8 cellular contexts compared by ENCODE assay signal in genomic region chr10:69360485-69361302, GRCh38. TPM values are rescaled to one million over a fixed set of nuclear protein-coding genes. Genes with fewer than 3 reads are reported as not detected.
DNase-seq lines count a peak whose midpoint lies in the region; ATAC-seq and TF ChIP-seq lines count a peak whose summit lies in the region.

No MANE protein-coding gene starts in this region.

- H3K4me1 Mint-ChIP-seq in CD8-positive, alpha-beta T cell (ENCODE audit: low read depth) = peaks cover 59% of the 10 kb centered on the region

- intact Hi-C loops in CD8-positive, alpha-beta T cell (cut with DNase I, micrococcal nuclease) = loop anchor here in 1 of 2 experiments (5.0 kb wide), 1 partner anchor 43 kb away; no protein-coding TSS in a partner anchor

- no peaks in the 10 kb centered on the region for H3K9me3 Mint-ChIP-seq in CD8-positive, alpha-beta T cell

- peak overlapping the region; percentile 37 for H3K4me2 ChIP-seq in osteoblast (ENCODE audit: insufficient read depth, low read length)

- POLR2A ChIA-PET in CD8-positive, alpha-beta T cell (lab: Charles Lee) = interaction anchor here (1.1 kb wide), 1 partner anchor 43 kb away, joined by 3 read pairs; no protein-coding TSS in a partner anchor

- ATAC-seq in CD8-positive, alpha-beta T cell = no peak

- H3K4me1 ChIP-seq in CD8-positive, alpha-beta T cell (ENCODE audit: insufficient read depth, low read length) = peaks cover 47% of the 10 kb centered on the region
- H3K4me1 ChIP-seq in esophagus (ENCODE audit: control insufficient read depth in 2 of 2, insufficient read depth in 2 of 2, low read length in 1 of 2) = peaks cover 15 to 31% of the 10 kb centered on the region in 2 donors
- H3K4me1 ChIP-seq in osteoblast (ENCODE audit: insufficient read depth, low read length) = peaks cover 47% of the 10 kb centered on the region

- peaks cover 26% of the 10 kb centered on the region for H4K20me1 ChIP-seq in osteoblast (ENCODE audit: insufficient read depth, low read length)

- H3K4me3 Mint-ChIP-seq in CD8-positive, alpha-beta T cell = peak overlapping the region; percentile 49

- no peak overlapping the region for H3K4me3 ChIP-seq in CD8-positive, alpha-beta T cell (ENCODE audit: low read depth, low read length)
- no peak overlapping the region for H3K4me3 ChIP-seq in esophagus (ENCODE audit: low read depth in 1 of 2, low read length in 2 of 2)
- H3K4me3 ChIP-seq in osteoblast (ENCODE audit: insufficient read depth, low read length) = no peak overlapping the region

- H3K36me3 ChIP-seq in CD8-positive, alpha-beta T cell (ENCODE audit: insufficient read depth, low read length) = peaks cover 13% of the 10 kb centered on the region
- H3K36me3 ChIP-seq in esophagus (ENCODE audit: control insufficient read depth in 2 of 2, insufficient read depth in 2 of 2, low read length in 1 of 2) (peaks cover 0 to 7% of the 10 kb centered on the region in 2 donors), osteoblast (ENCODE audit: insufficient read depth, low read length) (peaks cover 22% of the 10 kb centered on the region)

- no peak for DNase-seq in CD8-positive, alpha-beta T cell
- DNase-seq in NCI-H69 (lab: John Stamatoyannopoulos, UW) (peak; percentile 68), osteoblast (ENCODE audit: insufficient read length, low spot score, missing footprints) (peak; percentile 96), NOMO-1 treated with DMSO at 0.1 percent for 48 hours (lab: John Stamatoyannopoulos, UW; ENCODE audit: unreplicated experiment) (no peak), SHP77 treated with DMSO at 0.1 percent for 48 hours (lab: John Stamatoyannopoulos, UW) (no peak), ecto neural progenitor cell (ENCODE audit: low spot score) (no peak)
- DNase-seq in activated effector memory CD4-positive, alpha-beta T cell treated with anti-CD3 and anti-CD28 coated beads, Interleukin-2, amount 50 U/mL, for 16 hours = no peak

- no peak overlapping the region for H2AFZ ChIP-seq in osteoblast (ENCODE audit: low read length)

- peaks cover 48% of the 10 kb centered on the region for H3K36me3 Mint-ChIP-seq in CD8-positive, alpha-beta T cell

- H3K9me3 ChIP-seq in CD8-positive, alpha-beta T cell (ENCODE audit: low read length) = no peaks in the 10 kb centered on the region
- H3K9me3 ChIP-seq in esophagus (ENCODE audit: control insufficient read depth in 2 of 2, insufficient read depth in 1 of 2, low read depth in 1 of 2, low read length in 1 of 2) = no peaks in the 10 kb centered on the region
- H3K9me3 ChIP-seq in osteoblast (ENCODE audit: low read depth, low read length) = no peaks in the 10 kb centered on the region

- peak overlapping the region; percentile 95 for H3K27ac Mint-ChIP-seq in CD8-positive, alpha-beta T cell

- no peaks in the 10 kb centered on the region for H3K27me3 Mint-ChIP-seq in CD8-positive, alpha-beta T cell (ENCODE audit: low read depth)

- H3K27me3 ChIP-seq in CD8-positive, alpha-beta T cell (ENCODE audit: insufficient read depth, low read length) = no peaks in the 10 kb centered on the region
- H3K27me3 ChIP-seq in esophagus (ENCODE audit: control insufficient read depth in 1 of 2, insufficient read depth in 2 of 2, low read length in 2 of 2) (no peaks in the 10 kb centered on the region), osteoblast (ENCODE audit: insufficient read depth, low read length) (no peaks in the 10 kb centered on the region)

- CTCF ChIA-PET in CD8-positive, alpha-beta T cell (lab: Charles Lee) = no interaction called here

- TF ChIP-seq CTCF in CD8-positive, alpha-beta T cell (IDR thresholded peaks at IDR 0.05) = no peak
- TF ChIP-seq CTCF in osteoblast (IDR thresholded peaks at IDR 0.05; ENCODE audit: extremely low read depth, low read depth, low read length) = no peak

- 36 to 43% methylated on average over 7 to 8 of the region's 8 CpGs for WGBS in esophagus, 2 donors

- peaks cover 83% of the 10 kb centered on the region for H3K79me2 ChIP-seq in osteoblast (ENCODE audit: insufficient read depth, low read length)

- H3K27ac ChIP-seq in CD8-positive, alpha-beta T cell (ENCODE audit: low read depth, low read length) = no peak overlapping the region
- H3K27ac ChIP-seq in esophagus (ENCODE audit: low read depth in 2 of 2, low read length in 1 of 2) (peak overlapping the region; percentile 94 to 96), osteoblast (ENCODE audit: low read depth, low read length) (no peak overlapping the region)

RNA-seq across cellular contexts. Expression of gene TACR2, which starts 56.0 kb away (rescaled TPM):
- total RNA-seq in CD8-positive, alpha-beta T cell = not detected
- 1 to 10 TPM; 5.8 to 9.6 TPM for polyA plus RNA-seq in esophagus
- total RNA-seq in osteoblast = 0.29 and 0.36 TPM in 2 replicates

Comparison
In these comparisons a context has a peak if more than half of its experiments do, and no peak if none do; other contexts are left out.
1. DNase-seq: peak in NCI-H69 (single experiment) and osteoblast (single experiment); none in CD8-positive, alpha-beta T cell (0 of 7), NOMO-1 treated with DMSO at 0.1 percent for 48 hours (single experiment), SHP77 treated with DMSO at 0.1 percent for 48 hours (single experiment), activated effector memory CD4-positive, alpha-beta T cell treated with anti-CD3 and anti-CD28 coated beads, Interleukin-2, amount 50 U/mL, for 16 hours (single experiment) and ecto neural progenitor cell (single experiment).
2. H3K27ac ChIP-seq: peak in esophagus (2 of 2); none in CD8-positive, alpha-beta T cell (single experiment) and osteoblast (single experiment).